In the genomic region with DNA sequence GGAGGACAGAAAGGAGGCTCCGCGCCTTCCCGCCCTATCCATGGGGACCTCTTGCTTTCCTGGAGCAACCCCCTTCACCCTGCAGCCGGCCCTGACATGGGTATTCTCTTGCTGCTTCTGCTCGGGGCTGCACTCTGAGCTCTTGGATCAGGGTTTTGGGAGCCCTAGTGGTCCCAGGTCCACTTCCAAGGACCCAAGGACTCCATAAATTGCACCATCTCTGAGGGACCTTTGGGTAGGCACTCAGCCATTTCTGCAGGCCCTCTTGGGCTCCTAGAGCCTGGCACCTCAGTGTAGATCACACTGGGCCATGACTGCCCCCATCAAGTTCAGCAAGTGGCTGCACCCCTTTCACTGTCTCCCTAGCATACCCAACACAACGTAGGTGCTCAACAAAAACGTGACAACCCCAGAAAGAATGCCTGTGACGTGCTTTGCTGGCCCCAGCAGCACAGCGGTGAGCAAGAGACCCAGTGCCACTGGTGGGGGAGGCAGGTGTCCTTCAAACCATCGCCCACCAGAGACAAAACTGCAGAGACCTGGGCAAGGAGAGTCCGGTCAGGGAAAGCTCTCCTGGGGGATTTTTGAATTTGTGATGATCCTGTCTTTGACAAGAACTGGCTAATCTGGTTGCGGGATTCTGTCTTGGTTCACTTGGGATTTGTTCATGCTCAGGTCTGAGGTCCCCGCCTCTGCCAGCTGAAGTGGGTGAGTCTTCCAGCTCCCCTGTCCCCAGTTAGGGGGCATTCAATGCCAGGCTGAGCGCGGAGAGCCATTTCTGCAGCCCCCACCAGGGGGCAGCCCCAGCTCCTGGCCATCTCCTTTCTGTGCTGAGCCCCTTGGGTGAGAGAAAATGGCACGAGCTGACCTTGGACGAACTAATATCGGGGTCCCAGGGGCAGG, we compare ENCODE assay signal across 9 cellular contexts. TPM values are rescaled to one million over a fixed set of nuclear protein-coding genes. Genes with fewer than 3 reads are reported as not detected.
DNase-seq lines count a peak whose midpoint lies in the region; ATAC-seq, FAIRE-seq and TF ChIP-seq lines count a peak whose summit lies in the region.
"Had no signal": no experiment of that assay in that cellular context is flagged by ENCODE, and none has a peak within 500 bp of the region (broad histone marks: within the 10 kb centered on the region; RNA-seq: fewer than 3 reads in every experiment).

No MANE protein-coding gene starts in this region.

- H3K36me3 Mint-ChIP-seq in activated B cell treated with CpG ODN at 0.5 μM for 24 hours (ENCODE audit: low read depth) (no peaks in the 10 kb centered on the region), mesothelial cell of epicardium (no peaks in the 10 kb centered on the region)

- H3K4me1 Mint-ChIP-seq in activated B cell treated with CpG ODN at 0.5 μM for 24 hours, result peaks cover 15% of the 10 kb centered on the region
- H3K4me1 Mint-ChIP-seq in mesothelial cell of epicardium, result no peaks in the 10 kb centered on the region

- DNase-seq in D721Med (ENCODE audit: insufficient read length, low spot score), result peak; percentile 70
- peak; percentile 46 for DNase-seq in activated B cell treated with CpG ODN at 0.5 μM for 24 hours
- DNase-seq in coronary artery (ENCODE audit: low spot score), result peak; percentile 61
- DNase-seq in mesothelial cell of epicardium (ENCODE audit: low spot score in 2 of 2, unreplicated experiment in 2 of 2), result no peak
- peak; percentile 41 for DNase-seq in ureter (ENCODE audit: low spot score)
- no peak for DNase-seq in COLO829 (ENCODE audit: low spot score)
- no peak for DNase-seq in GF-D8 (lab: John Stamatoyannopoulos, UW)

- CTCF ChIA-PET in activated B cell treated with CpG ODN at 0.5 μM for 24 hours (lab: Charles Lee), result interaction anchor here (0.7 to 2.0 kb wide), 16 partner anchors 9 to 456 kb away, joined by 3 to 53 read pairs (median 4); no protein-coding TSS in a partner anchor

- WGBS in HUES64, result 69% methylated on average over 18 of the region's 18 CpGs

- H3K27ac Mint-ChIP-seq in activated B cell treated with CpG ODN at 0.5 μM for 24 hours (no peak overlapping the region), mesothelial cell of epicardium (no peak overlapping the region)

- no peaks in the 10 kb centered on the region for H3K36me3 ChIP-seq in HUES64 (ENCODE audit: insufficient read depth, low read length)
- H3K36me3 ChIP-seq: SJSA1 had no signal

- TF ChIP-seq CTCF in D721Med (IDR thresholded peaks at IDR 0.05; ENCODE audit: insufficient read depth, missing control alignments) (peak; percentile 87), activated B cell treated with CpG ODN at 0.5 μM for 24 hours (IDR thresholded peaks at IDR 0.05) (no peak), coronary artery (IDR thresholded peaks at IDR 0.05) (peak; percentile 42), mesothelial cell of epicardium (IDR thresholded peaks at IDR 0.05; ENCODE audit: unreplicated experiment) (peak; percentile 51)

- H3K4me3 ChIP-seq in HUES64 (ENCODE audit: low read length) (peak overlapping the region; percentile 26; the same call in 1 of the 2 replicates), coronary artery (no peak overlapping the region)
- H3K4me3 ChIP-seq: SJSA1 had no signal

- FAIRE-seq in D721Med (lab: Jason Lieb, UNC), result no peak

- H3K27me3 ChIP-seq in HUES64 (ENCODE audit: insufficient read depth, low read length), result peaks cover 38% of the 10 kb centered on the region

- intact Hi-C loops in activated B cell treated with CpG ODN at 0.5 μM for 24 hours (cut with micrococcal nuclease), result loop anchor here (1.0 kb wide), 3 partner anchors 48 to 453 kb away; no protein-coding TSS in a partner anchor

- H3K4me3 Mint-ChIP-seq in activated B cell treated with CpG ODN at 0.5 μM for 24 hours (no peak overlapping the region), mesothelial cell of epicardium (no peak overlapping the region)

- peak; percentile 76 for ATAC-seq in activated B cell treated with CpG ODN at 0.5 μM for 24 hours (ENCODE audit: low read depth)

- H3K4me1 ChIP-seq in HUES64 (ENCODE audit: insufficient read depth, low read length), result peaks cover 7% of the 10 kb centered on the region; the same call in 1 of the 2 replicates

- H3K27ac ChIP-seq in HUES64 (ENCODE audit: low read depth, low read length), result no peak overlapping the region
- H3K27ac ChIP-seq in coronary artery, result no peak overlapping the region
- H3K27ac ChIP-seq: SJSA1 had no signal

- POLR2A ChIA-PET in activated B cell treated with CpG ODN at 0.5 μM for 24 hours (lab: Charles Lee), result no interaction called here

- H3K9ac ChIP-seq in HUES64 (ENCODE audit: low read depth, low read length), result no peak overlapping the region

- H3K27me3 Mint-ChIP-seq in activated B cell treated with CpG ODN at 0.5 μM for 24 hours (peaks cover 31% of the 10 kb centered on the region), mesothelial cell of epicardium (ENCODE audit: low read depth) (peaks cover 52% of the 10 kb centered on the region)

- H3K9me3 ChIP-seq in HUES64 (ENCODE audit: insufficient read depth, low read depth, low read length), result no peaks in the 10 kb centered on the region
- H3K9me3 ChIP-seq: SJSA1 had no signal

- H3K9me3 Mint-ChIP-seq in activated B cell treated with CpG ODN at 0.5 μM for 24 hours (no peaks in the 10 kb centered on the region), mesothelial cell of epicardium (no peaks in the 10 kb centered on the region)

RNA-seq across cellular contexts. Expression of a gene that starts 2.5 kb away (rescaled TPM):
- polyA plus RNA-seq in HUES64 (2013, experiment 1 of 2), result 20.9 TPM
- 21.5 TPM for polyA plus RNA-seq in HUES64 (2013, experiment 2 of 2)
- total RNA-seq in activated B cell treated with CpG ODN at 0.5 μM for 24 hours, result 37.9 and 43.2 TPM in 2 replicates
- total RNA-seq in mesothelial cell of epicardium, result 21.1 to 21.8 TPM (median 21.2 TPM) in 3 replicates
- total RNA-seq in ureter, result 40.7 TPM

Comparison
In these comparisons a context has a peak if more than half of its experiments do, and no peak if none do; other contexts are left out.
1. DNase-seq: peak in D721Med (single experiment), activated B cell treated with CpG ODN at 0.5 μM for 24 hours (single experiment), coronary artery (single experiment) and ureter (single experiment); none in mesothelial cell of epicardium (0 of 2), COLO829 (single experiment) and GF-D8 (single experiment).